In the genomic region with DNA sequence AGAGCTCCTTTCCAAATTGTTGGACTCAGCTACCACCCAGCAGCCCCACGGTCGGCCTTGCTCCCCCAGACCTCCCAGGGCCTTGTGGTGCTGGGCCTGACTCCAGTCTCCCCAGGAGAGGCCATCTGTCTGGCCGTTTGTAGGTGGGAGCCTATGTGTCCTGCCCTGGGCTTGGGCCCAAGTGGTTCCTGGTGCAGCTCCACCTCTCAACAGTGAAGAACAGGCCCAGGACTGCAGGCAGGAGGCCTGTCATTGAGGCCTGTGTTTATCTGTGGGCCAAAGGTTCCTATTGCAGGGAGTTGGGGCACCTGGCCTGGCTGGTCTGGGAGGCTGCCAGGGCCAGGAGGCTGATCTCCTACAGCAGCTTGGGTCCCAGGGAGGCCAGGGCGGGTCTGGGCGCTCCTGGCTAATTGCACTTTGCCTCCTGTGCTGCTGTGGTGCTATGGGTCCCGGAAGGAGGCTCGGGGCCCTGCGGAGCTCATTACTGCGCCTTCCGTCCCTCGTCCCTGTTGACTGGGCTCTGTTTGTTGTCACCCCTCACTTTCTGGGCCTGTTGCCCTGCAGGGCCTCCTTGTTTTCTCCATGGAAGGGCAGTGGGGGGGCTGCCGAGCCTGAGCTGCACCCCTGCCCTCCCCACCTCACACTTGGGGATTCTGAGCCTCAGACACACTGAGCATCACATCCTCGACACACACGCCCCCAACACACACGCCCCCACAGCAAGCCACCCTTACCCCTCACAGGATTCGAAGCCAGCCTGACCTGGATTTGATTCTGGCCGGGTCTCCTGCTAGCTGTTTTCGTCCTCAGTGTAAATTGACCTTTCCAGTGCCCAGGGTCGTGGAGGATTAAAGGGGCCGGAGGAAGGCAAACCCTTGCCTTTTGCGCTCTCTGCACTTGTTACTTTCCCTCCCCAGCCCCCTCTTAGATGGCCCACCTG, we compare ENCODE assay signal across 21 cellular contexts. TPM values are rescaled to one million over a fixed set of nuclear protein-coding genes. Genes with fewer than 3 reads are reported as not detected.
DNase-seq lines count a peak whose midpoint lies in the region; ATAC-seq and TF ChIP-seq lines count a peak whose summit lies in the region.
"Had no signal": no experiment of that assay in that cellular context is flagged by ENCODE, and none has a peak within 500 bp of the region (broad histone marks: within the 10 kb centered on the region; RNA-seq: fewer than 3 reads in every experiment).

No MANE protein-coding gene starts in this region.

- 83 to 91% (median 90%) methylated on average over 16 to 21 of the region's 21 CpGs for WGBS in adrenal gland, 4 donors

- H3K4me1 ChIP-seq in Peyer's patch, result peaks cover 0 to 32% (median 10%) of the 10 kb centered on the region in 4 donors
- H3K4me1 ChIP-seq in adrenal gland (replicated peaks in 1 of 2), result no peaks in the 10 kb centered on the region

- no peaks in the 10 kb centered on the region for H3K4me1 Mint-ChIP-seq in CD14-positive monocyte
- H3K4me1 Mint-ChIP-seq in nephron progenitor cell, result peaks cover 12% of the 10 kb centered on the region

- DNase-seq in CD14-positive monocyte (ENCODE audit: low spot score) (peak; percentile 29), Peyer's patch (peak in 2 of 3 donors; percentile 92 to 93), left ventricle myocardium superior (peak; percentile 16), nephron progenitor cell (no peak), T-helper 9 cell (no peak), adrenal gland (no peak), midbrain (lab: John Stamatoyannopoulos, UW) (no peak)
- DNase-seq in activated CD8-positive, alpha-beta memory T cell treated with anti-CD3 and anti-CD28 coated beads, Interleukin-2, amount 50 U/mL, for 48 hours, result no peak
- DNase-seq: activated CD4-positive, alpha-beta T cell treated with anti-CD3 and anti-CD28 coated beads for 48 hours; activated CD8-positive, alpha-beta memory T cell treated with anti-CD3 and anti-CD28 coated beads, Interleukin-2, amount 50 U/mL, for 4 hours; activated effector memory CD4-positive, alpha-beta T cell treated with Interleukin-2 at 50 U/mL for 16 hours; CD4-positive, CD25-positive, alpha-beta regulatory T cell; H7; immature natural killer cell; mesenchymal stem cell; NCI-H1436; NCI-H82; testis had no signal

- peaks cover 0 to 6% (median 5%) of the 10 kb centered on the region in 3 donors for H3K27me3 Mint-ChIP-seq in CD14-positive monocyte (ENCODE audit: low read depth in 3 of 3)
- H3K27me3 Mint-ChIP-seq in nephron progenitor cell (ENCODE audit: low read depth, poor library complexity), result peaks cover 2% of the 10 kb centered on the region
- H3K27me3 Mint-ChIP-seq: CD4-positive, CD25-positive, alpha-beta regulatory T cell had no signal

- TF ChIP-seq POLR2A in Peyer's patch (IDR thresholded peaks at IDR 0.05) (peak in 1 of 2 donors; percentile 60), adrenal gland (IDR thresholded peaks at IDR 0.05) (no peak)

- H3K36me3 Mint-ChIP-seq in CD14-positive monocyte (no peaks in the 10 kb centered on the region), nephron progenitor cell (ENCODE audit: low read depth) (peaks cover 12% of the 10 kb centered on the region)
- H3K36me3 Mint-ChIP-seq: CD4-positive, CD25-positive, alpha-beta regulatory T cell had no signal

- H3K4me3 Mint-ChIP-seq in CD14-positive monocyte (no peak overlapping the region), nephron progenitor cell (no peak overlapping the region)
- H3K4me3 Mint-ChIP-seq: immature natural killer cell, neural crest cell had no signal

- H3K9me3 Mint-ChIP-seq in CD14-positive monocyte (peaks cover 0 to 7% (median 0%) of the 10 kb centered on the region in 7 donors), nephron progenitor cell (peaks cover 18% of the 10 kb centered on the region)
- H3K9me3 Mint-ChIP-seq: immature natural killer cell, neural crest cell had no signal

- ATAC-seq in left ventricle myocardium superior, result no peak

- H3K27ac ChIP-seq in Peyer's patch (peak overlapping the region in 3 of 4 donors; percentile 74 to 89 (median 78)), adrenal gland (no peak overlapping the region)
- H3K27ac ChIP-seq: cardiac muscle cell, testis had no signal

- no peak overlapping the region for H3K4me3 ChIP-seq in Peyer's patch
- H3K4me3 ChIP-seq in adrenal gland, result no peak overlapping the region
- H3K4me3 ChIP-seq: cardiac muscle cell, testis had no signal

- no peak for TF ChIP-seq CTCF in CD14-positive monocyte (IDR thresholded peaks at IDR 0.05)
- TF ChIP-seq CTCF in Peyer's patch (IDR thresholded peaks at IDR 0.05), result peak in 3 of 6 experiments; percentile 13 to 43 (median 24)
- TF ChIP-seq CTCF in nephron progenitor cell (IDR thresholded peaks at IDR 0.05), result no peak
- no peak for TF ChIP-seq CTCF in adrenal gland (IDR thresholded peaks at IDR 0.05)

- H3K9me3 ChIP-seq in Peyer's patch, result no peaks in the 10 kb centered on the region
- H3K9me3 ChIP-seq in adrenal gland (replicated peaks in 1 of 3), result no peaks in the 10 kb centered on the region
- H3K9me3 ChIP-seq: testis had no signal

- no peaks in the 10 kb centered on the region for H3K27me3 ChIP-seq in Peyer's patch
- no peaks in the 10 kb centered on the region for H3K27me3 ChIP-seq in adrenal gland
- H3K27me3 ChIP-seq: cardiac muscle cell, testis had no signal

- H3K27ac Mint-ChIP-seq in CD14-positive monocyte, result peak overlapping the region in 2 of 7 donors; percentile 13 to 66
- peak overlapping the region; percentile 88 for H3K27ac Mint-ChIP-seq in nephron progenitor cell
- H3K27ac Mint-ChIP-seq: CD4-positive, CD25-positive, alpha-beta regulatory T cell; immature natural killer cell had no signal

- peaks cover 0 to 15% (median 0%) of the 10 kb centered on the region in 3 donors for H3K36me3 ChIP-seq in Peyer's patch
- H3K36me3 ChIP-seq in adrenal gland (replicated peaks in 1 of 2), result no peaks in the 10 kb centered on the region
- H3K36me3 ChIP-seq: cardiac muscle cell had no signal

- intact Hi-C loops in CD14-positive monocyte (cut with micrococcal nuclease), result no loop called here
- intact Hi-C loops in left ventricle myocardium superior (cut with micrococcal nuclease), result loop anchor here (10.0 kb wide), 1 partner anchor 51 kb away; no protein-coding TSS in a partner anchor
- intact Hi-C loops in adrenal gland (cut with DNase I), result no loop called here

RNA-seq across cellular contexts. Expression of gene OMP, which starts 6.8 kb away (rescaled TPM):
- polyA plus RNA-seq in CD14-positive monocyte (not detected), adrenal gland (1 to 10 TPM in 1 of 3 donors, not detected in 2; 1.6 TPM)
- total RNA-seq in Peyer's patch (10 to 100 TPM; 11.2 to 44.3 (median 21.3) TPM), left ventricle myocardium superior (not detected), adrenal gland (under 1 TPM in 2 of 8 donors, not detected in 6; 0.50 to 0.92 TPM)
- total RNA-seq: cardiac muscle cell; CD4-positive, CD25-positive, alpha-beta regulatory T cell; H7; MCF 10A; neural crest cell had no signal
- polyA plus RNA-seq: cardiac muscle cell; CD4-positive, CD25-positive, alpha-beta regulatory T cell; immature natural killer cell had no signal

RNA-seq across cellular contexts. Expression of gene CAPN5, which starts 29.1 kb away (rescaled TPM):
- polyA plus RNA-seq in CD14-positive monocyte (under 1 TPM; 0.28 to 0.62 TPM), adrenal gland (10 to 100 TPM in 2 of 3 donors, 1 to 10 TPM in 1; 7.7 to 27.8 (median 12.3) TPM)
- total RNA-seq in Peyer's patch (100 to 1,000 TPM in 3 of 4 donors, 10 to 100 TPM in 1; 75.9 to 203 (median 162) TPM), left ventricle myocardium superior (2.5 TPM), adrenal gland (10 to 100 TPM in 7 of 8 donors, 1 to 10 TPM in 1; 8.5 to 29.6 (median 21.3) TPM)

RNA-seq across cellular contexts. Expression of gene MYO7A, which starts 32.2 kb away (rescaled TPM):
- polyA plus RNA-seq in CD14-positive monocyte (1 to 10 TPM; 3.5 to 3.6 TPM), adrenal gland (100 to 1,000 TPM in 1 of 3 donors, 10 to 100 TPM in 2; 46.8 to 150 (median 67.2) TPM)
- total RNA-seq in Peyer's patch (10 to 100 TPM in 1 of 4 donors, 1 to 10 TPM in 3; 6.1 to 15.7 (median 7.1) TPM), left ventricle myocardium superior (4.6 TPM), adrenal gland (100 to 1,000 TPM in 4 of 8 donors, 10 to 100 TPM in 4; 66.1 to 175 (median 102) TPM)

Comparison
In these comparisons a context has a peak if more than half of its experiments do, and no peak if none do; other contexts are left out.
1. DNase-seq: peak in CD14-positive monocyte (single experiment), Peyer's patch (2 of 3) and left ventricle myocardium superior (single experiment); none in nephron progenitor cell (single experiment), T-helper 9 cell (single experiment), activated CD8-positive, alpha-beta memory T cell treated with anti-CD3 and anti-CD28 coated beads, Interleukin-2, amount 50 U/mL, for 48 hours (single experiment), adrenal gland (0 of 7) and midbrain (single experiment).
2. H3K27ac ChIP-seq: peak in Peyer's patch (3 of 4); none in adrenal gland (0 of 5).
3. RNA of gene OMP, which starts 6.8 kb away (total RNA-seq): 11.2 to 44.3 TPM in Peyer's patch; 0.50 to 0.92 TPM in adrenal gland and not detected in left ventricle myocardium superior (single experiment); every median in the first group is over 4 times any median in the second.
4. RNA of gene MYO7A, which starts 32.2 kb away (total RNA-seq): 66.1 to 175 TPM in adrenal gland; 6.1 to 15.7 TPM in Peyer's patch and 4.6 TPM in left ventricle myocardium superior (single experiment); every median in the first group is over 4 times any median in the second.